ENCODE assay signal across 8 cellular contexts in the genomic region with DNA sequence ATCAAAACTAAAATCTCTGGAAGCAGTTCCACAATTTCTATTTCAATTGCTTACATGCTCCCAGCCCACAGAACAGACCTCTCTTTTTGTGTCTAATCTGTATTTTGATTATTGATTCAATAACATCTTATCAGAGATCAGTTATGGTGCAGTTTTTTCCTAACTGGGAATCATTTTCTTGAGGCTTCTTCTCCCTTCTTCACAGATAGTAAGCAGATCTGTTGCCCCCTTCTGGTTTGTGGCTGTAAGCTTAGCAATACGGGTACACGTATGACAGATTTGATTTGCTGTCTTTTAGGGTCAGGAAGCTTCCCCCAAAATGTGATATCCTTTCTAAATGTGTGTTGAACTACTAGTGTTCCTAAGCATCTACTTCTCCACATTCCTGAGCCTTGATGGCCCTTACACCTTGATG. TPM values are rescaled to one million over a fixed set of nuclear protein-coding genes. Genes with fewer than 3 reads are reported as not detected.
DNase-seq lines count a peak whose midpoint lies in the region; ATAC-seq and TF ChIP-seq lines count a peak whose summit lies in the region.

No MANE protein-coding gene starts in this region.

- H2AK9ac ChIP-seq in IMR-90 (replicated peaks; ENCODE audit: low read depth, low read length, poor library complexity): no peak overlapping the region

- H2AK5ac ChIP-seq in IMR-90 (ENCODE audit: low read depth, low read length): peak overlapping the region; percentile 95

- peak overlapping the region; percentile 74; the same call in 1 of the 2 replicates for H3K18ac ChIP-seq in IMR-90 (ENCODE audit: low read depth, low read length)

- 0 out of 2 replicates have a peak overlapping the region, but pooled peaks have one; percentile 61 for H3K14ac ChIP-seq in IMR-90 (replicated peaks; ENCODE audit: low read depth, low read length)

- H3K4me2 ChIP-seq in IMR-90 (ENCODE audit: low read depth, low read length): no peak overlapping the region

- intact Hi-C loops in IMR-90 (cut with micrococcal nuclease): no loop called here
- intact Hi-C loops in lower leg skin (cut with DNase I; ENCODE audit: low total_unique reads): loop anchor here (10.0 kb wide), 1 partner anchor 496 kb away; no protein-coding TSS in a partner anchor
- intact Hi-C loops in left colon (cut with DNase I, micrococcal nuclease): no loop called here

- TF ChIP-seq RAD21 in IMR-90 (IDR thresholded peaks at IDR 0.05; ENCODE audit: low read length): peak; percentile 60

- H2BK15ac ChIP-seq in IMR-90 (ENCODE audit: low read depth, low read length): peak overlapping the region; percentile 91; the same call in 2 of the 3 replicates

- H3K9ac ChIP-seq in IMR-90 (ENCODE audit: low read depth, low read length): peak overlapping the region; percentile 41; the same call in 1 of the 2 replicates

- H3K79me1 ChIP-seq in IMR-90 (ENCODE audit: low read depth in 1 of 2, low read length in 2 of 2): peaks cover 8 to 27% of the 10 kb centered on the region in 2 experiments

- H3K27me3 ChIP-seq in IMR-90 (ENCODE audit: control insufficient read depth, insufficient read depth, low read length) (no peaks in the 10 kb centered on the region), brain microvascular endothelial cell (replicated peaks) (no peaks in the 10 kb centered on the region)

- H3K4me1 ChIP-seq in IMR-90 (ENCODE audit: control insufficient read depth, insufficient read depth, low read length): peaks cover 7% of the 10 kb centered on the region

- H4K20me1 ChIP-seq in IMR-90 (ENCODE audit: insufficient read depth, low read length): no peaks in the 10 kb centered on the region

- DNase-seq in AG20443 (ENCODE audit: low spot score) (peak; percentile 62), IMR-90 (peak; percentile 66), brain microvascular endothelial cell (peak; percentile 61), lung microvascular endothelial cell (ENCODE audit: low read depth in 2 of 2) (peak; percentile 41 to 70), lower leg skin (ENCODE audit: low spot score in 2 of 2) (no peak), left colon (no peak)
- no peak for DNase-seq in activated naive CD4-positive, alpha-beta T cell (lab: John Stamatoyannopoulos, UW)

- peak overlapping the region; percentile 87 for H4K5ac ChIP-seq in IMR-90 (ENCODE audit: low read depth, low read length)

- POLR2A ChIA-PET in IMR-90 (lab: Charles Lee; ENCODE audit: unreplicated experiment): no interaction called here

- H3K23ac ChIP-seq in IMR-90 (ENCODE audit: low read depth, low read length): peak overlapping the region; percentile 74; the same call in 1 of the 2 replicates

- H3K9me3 ChIP-seq in IMR-90 (ENCODE audit: control insufficient read depth, insufficient read depth, low read length): no peaks in the 10 kb centered on the region

- TF ChIP-seq CTCF in IMR-90 (conservative IDR thresholded peaks at IDR 0.05; ENCODE audit: low read depth, low read length) (peak; percentile 52), brain microvascular endothelial cell (IDR thresholded peaks at IDR 0.05; ENCODE audit: low read depth, low read length, missing control alignments) (peak; percentile 76), lower leg skin (IDR thresholded peaks at IDR 0.05) (no peak)

- H3K27ac ChIP-seq in IMR-90 (ENCODE audit: insufficient read depth, low read length): peak overlapping the region; percentile 70; the same call in 1 of the 2 replicates
- no peak overlapping the region for H3K27ac ChIP-seq in brain microvascular endothelial cell

- peak; percentile 58 for ATAC-seq in IMR-90 (ENCODE audit: low read depth)
- ATAC-seq in left colon: no peak
- ATAC-seq in GM19452 (IDR thresholded peaks at IDR 0.05; ENCODE audit: unreplicated experiment): no peak

- TF ChIP-seq POLR2A in IMR-90 (IDR thresholded peaks at IDR 0.05; ENCODE audit: low read depth, low read length) (no peak), lower leg skin (IDR thresholded peaks at IDR 0.05) (no peak)

- H3K9me1 ChIP-seq in IMR-90 (ENCODE audit: insufficient read depth, low read length): peaks cover 11% of the 10 kb centered on the region; the same call in 1 of the 2 replicates

- no peak overlapping the region for H3K4me3 ChIP-seq in IMR-90 (ENCODE audit: insufficient read depth, low read depth, low read length)
- no peak overlapping the region for H3K4me3 ChIP-seq in brain microvascular endothelial cell (ENCODE audit: low read depth, low read length)
- no peak overlapping the region for H3K4me3 ChIP-seq in lower leg skin (ENCODE audit: low read depth, poor library complexity, severe bottlenecking)

- H2BK120ac ChIP-seq in IMR-90 (ENCODE audit: low read depth, low read length): peak overlapping the region; percentile 91

- CTCF ChIA-PET in IMR-90 (lab: Yijun Ruan, JAX): interaction anchor here (0.6 to 1.5 kb wide), 7 partner anchors 12 to 370 kb away, joined by 3 to 4 read pairs (median 3); no protein-coding TSS in a partner anchor

- H4K8ac ChIP-seq in IMR-90 (ENCODE audit: low read depth in 2 of 2, low read length in 2 of 2): peak overlapping the region in 1 of 2 experiments; percentile 68; a peak in 2 of 4 replicates

- no peak overlapping the region for H2BK5ac ChIP-seq in IMR-90 (ENCODE audit: low read depth, low read length, poor library complexity, severe bottlenecking)

- peak overlapping the region; percentile 91 for H2BK20ac ChIP-seq in IMR-90 (ENCODE audit: low read depth, low read length)

- WGBS in IMR-90 (ENCODE audit: extremely low coverage in 2 of 2, insufficient read length in 1 of 2), 2 experiments: no CpG with 5 or more reads among the region's 2 CpGs
- WGBS in lower leg skin, 2 donors: 39 to 40% methylated on average over 2 of the region's 2 CpGs

- H3K4ac ChIP-seq in IMR-90 (ENCODE audit: low read depth, low read length): peak overlapping the region; percentile 88

- in situ Hi-C loops in IMR-90 (cut with MboI; ENCODE audit: low sequenced_read_pairs) (no loop called here), brain microvascular endothelial cell (cut with HindIII; ENCODE audit: low pct_ligation_motif_present, low sequenced_read_pairs) (no loop called here)

- dilution Hi-C loops in IMR-90 (cut with HindIII; ENCODE audit: low sequenced_read_pairs, unreplicated experiment): no loop called here

- no TSS peak for BruUV-seq in IMR-90 (replicated peaks; lab: Mats Ljungman, UMichigan)

- H4K91ac ChIP-seq in IMR-90 (ENCODE audit: insufficient read depth, low read depth, low read length): peak overlapping the region; percentile 73

- H3K56ac ChIP-seq in IMR-90 (ENCODE audit: extremely low read depth, insufficient read depth, low read length): no peak overlapping the region

- H3K36me3 ChIP-seq in IMR-90 (ENCODE audit: control insufficient read depth, insufficient read depth, low read length): peaks cover 4% of the 10 kb centered on the region
- no peaks in the 10 kb centered on the region for H3K36me3 ChIP-seq in brain microvascular endothelial cell (replicated peaks)

- H2AFZ ChIP-seq in IMR-90 (replicated peaks; ENCODE audit: low read length, poor library complexity): no peak overlapping the region

TF ChIP-seq in IMR-90, 13 proteins besides CTCF, POLR2A, EP300 and RAD21:
- TF ChIP-seq, protein P1, sequence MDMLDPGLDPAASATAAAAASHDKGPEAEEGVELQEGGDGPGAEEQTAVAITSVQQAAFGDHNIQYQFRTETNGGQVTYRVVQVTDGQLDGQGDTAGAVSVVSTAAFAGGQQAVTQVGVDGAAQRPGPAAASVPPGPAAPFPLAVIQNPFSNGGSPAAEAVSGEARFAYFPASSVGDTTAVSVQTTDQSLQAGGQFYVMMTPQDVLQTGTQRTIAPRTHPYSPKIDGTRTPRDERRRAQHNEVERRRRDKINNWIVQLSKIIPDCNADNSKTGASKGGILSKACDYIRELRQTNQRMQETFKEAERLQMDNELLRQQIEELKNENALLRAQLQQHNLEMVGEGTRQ (IDR thresholded peaks at IDR 0.05; ENCODE audit: low read depth, low read length): no peak
- TF ChIP-seq CEBPB (IDR thresholded peaks at IDR 0.05; ENCODE audit: low read depth, low read length): no peak
- TF ChIP-seq MXI1 (IDR thresholded peaks at IDR 0.05; ENCODE audit: borderline replicate concordance, low read depth, low read length): no peak
- TF ChIP-seq SMC3 (IDR thresholded peaks at IDR 0.05; ENCODE audit: low read depth, low read length): peak; percentile 36
- no peak for TF ChIP-seq FOS (IDR thresholded peaks at IDR 0.05; ENCODE audit: low read depth, low read length)
- TF ChIP-seq CHD1 (IDR thresholded peaks at IDR 0.05; ENCODE audit: low read depth, low read length): no peak
- TF ChIP-seq MAZ (IDR thresholded peaks at IDR 0.05; ENCODE audit: borderline replicate concordance, low read depth, low read length): no peak
- no peak for TF ChIP-seq RCOR1 (IDR thresholded peaks at IDR 0.05; ENCODE audit: insufficient replicate concordance, low read length)

RNA-seq across cellular contexts. Expression of a gene that starts 39.4 kb away (rescaled TPM):
- total RNA-seq in IMR-90 (2012; rRNA removed) (80.3 and 90.5 TPM in 2 replicates), lung microvascular endothelial cell (45.4 and 60.4 TPM in 2 replicates), lower leg skin (10 to 100 TPM; 32.8 to 55.0 (median 44.0) TPM), left colon (10 to 100 TPM; 35.6 to 40.6 TPM)
- 38.7 and 46.9 TPM in 2 replicates for polyA plus RNA-seq in IMR-90 (2012; rRNA removed)
- polyA plus RNA-seq in IMR-90 (2012; cell fraction: cytosol; rRNA removed): 21.4 and 34.8 TPM in 2 replicates
- 20.3 and 37.8 TPM in 2 replicates for polyA plus RNA-seq in IMR-90 (2012; cell fraction: nucleus; rRNA removed; ENCODE audit: low replicate concordance)

RNA-seq across cellular contexts. Expression of a gene that starts 39.5 kb away (rescaled TPM):
- total RNA-seq in IMR-90 (2012; rRNA removed) (9.9 and 10.0 TPM in 2 replicates), lung microvascular endothelial cell (1.7 and 2.2 TPM in 2 replicates), lower leg skin (10 to 100 TPM in 1 of 4 donors, 1 to 10 TPM in 3; 7.2 to 12.5 (median 7.9) TPM), left colon (1 to 10 TPM; 4.3 to 5.7 TPM)
- polyA plus RNA-seq in IMR-90 (2012; rRNA removed): 5.2 and 6.5 TPM in 2 replicates
- polyA plus RNA-seq in IMR-90 (2012; cell fraction: cytosol; rRNA removed): 1.6 and 2.2 TPM in 2 replicates
- 3.1 and 8.4 TPM in 2 replicates for polyA plus RNA-seq in IMR-90 (2012; cell fraction: nucleus; rRNA removed; ENCODE audit: low replicate concordance)

Comparison
In these comparisons a context has a peak if more than half of its experiments do, and no peak if none do; other contexts are left out.
1. DNase-seq: peak in AG20443 (single experiment), IMR-90 (single experiment), brain microvascular endothelial cell (single experiment) and lung microvascular endothelial cell (2 of 2); none in lower leg skin (0 of 2), left colon (0 of 2) and activated naive CD4-positive, alpha-beta T cell (0 of 4).
2. CTCF ChIP-seq: peak in IMR-90 (single experiment) and brain microvascular endothelial cell (single experiment); none in lower leg skin (0 of 3).